ENCODE assay signal across 16 cellular contexts in the genomic region with DNA sequence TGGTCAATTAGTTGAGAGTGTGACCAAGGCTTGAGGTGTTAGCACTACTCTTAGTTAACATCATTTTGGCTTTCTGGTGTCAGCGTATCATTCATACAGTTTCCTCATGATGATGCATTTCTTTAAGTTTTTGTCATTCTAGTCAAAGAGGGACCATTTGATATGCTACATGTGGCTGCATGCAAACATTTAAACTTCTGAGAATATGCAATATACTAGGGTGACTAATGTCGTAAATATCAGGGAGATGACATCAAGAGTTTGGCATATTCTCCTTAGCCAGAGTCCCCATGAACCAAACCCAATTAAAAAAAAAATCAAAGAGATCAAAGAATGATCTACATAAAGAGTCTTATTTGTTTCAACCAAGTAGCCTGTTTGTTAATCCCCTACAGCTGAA.
A peak's percentile ranks its signal among the peaks of the same experiment; 100 is the strongest.
DNase-seq lines count a peak whose midpoint lies in the region; ATAC-seq and TF ChIP-seq lines count a peak whose summit lies in the region.
"Had no signal": no experiment of that assay in that cellular context is flagged by ENCODE, and none has a peak within 500 bp of the region (broad histone marks: within the 10 kb centered on the region; RNA-seq: fewer than 3 reads in every experiment).

No MANE protein-coding gene starts in this region.

- no peaks in the 10 kb centered on the region for H3K9me3 ChIP-seq in GM23248 (ENCODE audit: low read depth)
- H3K9me3 ChIP-seq in aorta (ENCODE audit: control insufficient read depth, low read length), result peaks cover 1% of the 10 kb centered on the region
- H3K9me3 ChIP-seq: BLaER1 treated with 17β-estradiol and CSF1 and Interleukin-3, amounts not matched to agents 10 nM and 100 nM had no signal

- no peaks in the 10 kb centered on the region for H3K27me3 ChIP-seq in GM23248 (replicated peaks; ENCODE audit: insufficient read depth)
- H3K27me3 ChIP-seq in aorta (ENCODE audit: control insufficient read depth in 1 of 2, insufficient read depth in 2 of 2, low read length in 1 of 2), result no peaks in the 10 kb centered on the region
- H3K27me3 ChIP-seq: BLaER1 treated with 17β-estradiol and CSF1 and Interleukin-3, amounts not matched to agents 10 nM and 100 nM had no signal

- no peaks in the 10 kb centered on the region for H3K4me1 ChIP-seq in GM23248 (ENCODE audit: insufficient read depth)
- no peaks in the 10 kb centered on the region for H3K4me1 ChIP-seq in aorta (ENCODE audit: control insufficient read depth in 1 of 2, insufficient read depth in 2 of 2, low read length in 2 of 2)

- H3K4me3 ChIP-seq in epithelial cell of esophagus (ENCODE audit: low read length) (no peak overlapping the region), GM23248 (no peak overlapping the region), aorta (ENCODE audit: low read length in 2 of 2) (no peak overlapping the region)
- H3K4me3 ChIP-seq: BLaER1 treated with 17β-estradiol and CSF1 and Interleukin-3, amounts not matched to agents 10 nM and 100 nM had no signal

- DNase-seq in EL (peak; percentile 65), M059J (ENCODE audit: low read depth) (peak; percentile 10), epithelial cell of esophagus (ENCODE audit: low read depth) (peak; percentile 51), COLO668 (lab: John Stamatoyannopoulos, UW; ENCODE audit: unreplicated experiment) (no peak), GM23248 (no peak), GM19240 (ENCODE audit: insufficient read length, low spot score) (no peak), aorta (no peak)
- DNase-seq: 8988T; CD8-positive, alpha-beta T cell; COR-L47; DMS 273 treated with DMSO at 0.1 percent for 48 hours; DMS53; DND-41; GDM1; H9 had no signal

- H3K36me3 ChIP-seq in GM23248 (ENCODE audit: low read depth) (no peaks in the 10 kb centered on the region), aorta (ENCODE audit: control insufficient read depth in 1 of 2, insufficient read depth in 2 of 2, low read length in 1 of 2) (no peaks in the 10 kb centered on the region)
- H3K36me3 ChIP-seq: BLaER1 treated with 17β-estradiol and CSF1 and Interleukin-3, amounts not matched to agents 10 nM and 100 nM had no signal

- H3K9me2 ChIP-seq in GM23248 (ENCODE audit: insufficient read depth), result no peaks in the 10 kb centered on the region

- intact Hi-C loops in aorta (cut with DNase I), result no loop called here

- no peak for TF ChIP-seq CTCF in epithelial cell of esophagus (IDR thresholded peaks at IDR 0.05; ENCODE audit: insufficient read depth, low read depth, low read length, missing control alignments)

- WGBS in GM23248 (ENCODE audit: low coverage in 1 of 2, low lambda C conversion rate in 2 of 2, missing lambda C conversion rate in 2 of 2), 2 experiments, result 38 to 42% methylated on average over 2 of the region's 2 CpGs
- WGBS in aorta, 2 donors, result 90 to 91% methylated on average over 2 of the region's 2 CpGs

- no peaks in the 10 kb centered on the region for H3K79me2 ChIP-seq in GM23248 (ENCODE audit: insufficient read depth)

- H3K9ac ChIP-seq in GM23248, result no peak overlapping the region
- H3K9ac ChIP-seq: BLaER1 treated with 17β-estradiol and CSF1 and Interleukin-3, amounts not matched to agents 10 nM and 100 nM had no signal

- no peak overlapping the region for H2AFZ ChIP-seq in GM23248

- H3K27ac ChIP-seq in GM23248, result no peak overlapping the region
- no peak overlapping the region for H3K27ac ChIP-seq in aorta (ENCODE audit: low read depth in 1 of 2, low read length in 2 of 2)
- H3K27ac ChIP-seq: BLaER1 treated with 17β-estradiol and CSF1 and Interleukin-3, amounts not matched to agents 10 nM and 100 nM had no signal

- ATAC-seq in aorta (ENCODE audit: low FRiP score), result no peak
- ATAC-seq: CD8-positive, alpha-beta T cell had no signal

- no peaks in the 10 kb centered on the region for H4K20me1 ChIP-seq in GM23248 (ENCODE audit: insufficient read depth)
- H4K20me1 ChIP-seq: BLaER1 treated with 17β-estradiol and CSF1 and Interleukin-3, amounts not matched to agents 10 nM and 100 nM had no signal

- H3K4me2 ChIP-seq in GM23248 (ENCODE audit: unreplicated experiment), result no peak overlapping the region

- no peaks in the 10 kb centered on the region for H3F3A ChIP-seq in GM23248 (ENCODE audit: insufficient read depth)

- in situ Hi-C loops in GM23248 (cut with MboI), result no loop called here

Comparison
In these comparisons a context has a peak if more than half of its experiments do, and no peak if none do; other contexts are left out.
1. DNase-seq: peak in EL (single experiment), M059J (single experiment) and epithelial cell of esophagus (single experiment); none in COLO668 (single experiment), GM23248 (single experiment), GM19240 (single experiment) and aorta (0 of 2).